Comparison of ENCODE assay signal across 8 cellular contexts in genomic region chr17:30021708-30022317, GRCh38.
DNase-seq lines count a peak whose midpoint lies in the region; ATAC-seq and TF ChIP-seq lines count a peak whose summit lies in the region.

No MANE protein-coding gene starts in this region.

- DNase-seq in D341Med (ENCODE audit: low spot score): peak; percentile 62
- peak; percentile 81 for DNase-seq in NCI-H82 (lab: John Stamatoyannopoulos, UW)
- DNase-seq in activated naive CD8-positive, alpha-beta T cell treated with anti-CD3 and anti-CD28 coated beads, Interleukin-2, amount 50 U/mL, for 24 hours: peak; percentile 25
- peak; percentile 11 for DNase-seq in hepatic stellate cell (ENCODE audit: low spot score)
- DNase-seq in spleen: no peak
- DNase-seq in omental fat pad (ENCODE audit: low spot score): no peak

- no peaks in the 10 kb centered on the region for H3K4me1 Mint-ChIP-seq in activated naive CD8-positive, alpha-beta T cell treated with anti-CD3 and anti-CD28 coated beads, Interleukin-2, amount 50 U/mL, for 24 hours

- H3K9me3 ChIP-seq in HEK293 (ENCODE audit: control insufficient read depth, insufficient read depth, low read depth, low read length) (no peaks in the 10 kb centered on the region), spleen (no peaks in the 10 kb centered on the region)

- POLR2A ChIA-PET in HEK293 (lab: Yijun Ruan, JAX): interaction anchor here (0.5 kb wide), 1 partner anchor 89 kb away, joined by 4 read pairs; no protein-coding TSS in a partner anchor

- 0 out of 2 replicates have a peak, but pooled peaks have one; percentile 34 for TF ChIP-seq CTCF in HEK293 (tag by site-specific recombination; IDR thresholded peaks at IDR 0.05)
- TF ChIP-seq CTCF in spleen (IDR thresholded peaks at IDR 0.05 in 8 of 11, conservative IDR thresholded peaks at IDR 0.05 in 3 of 11): peak; percentile 52 to 79 (median 68)
- no peak for TF ChIP-seq CTCF in omental fat pad (IDR thresholded peaks at IDR 0.05)

- no peak overlapping the region for H3K27ac Mint-ChIP-seq in activated naive CD8-positive, alpha-beta T cell treated with anti-CD3 and anti-CD28 coated beads, Interleukin-2, amount 50 U/mL, for 24 hours

- no peaks in the 10 kb centered on the region for H3K9me3 Mint-ChIP-seq in activated naive CD8-positive, alpha-beta T cell treated with anti-CD3 and anti-CD28 coated beads, Interleukin-2, amount 50 U/mL, for 24 hours

- CTCF ChIA-PET in HEK293 (lab: Yijun Ruan, JAX): interaction anchor here (0.6 to 4.5 kb wide), 51 partner anchors 8 to 814 kb away, joined by 3 to 44 read pairs (median 5); no protein-coding TSS in a partner anchor

- H3K4me3 Mint-ChIP-seq in activated naive CD8-positive, alpha-beta T cell treated with anti-CD3 and anti-CD28 coated beads, Interleukin-2, amount 50 U/mL, for 24 hours: no peak overlapping the region

- H3K4me3 ChIP-seq in HEK293 (ENCODE audit: low read depth, low read length): no peak overlapping the region
- H3K4me3 ChIP-seq in spleen: no peak overlapping the region

- 26 to 35% (median 31%) methylated on average over 4 of the region's 4 CpGs for WGBS in spleen, 5 donors

- H3K36me3 Mint-ChIP-seq in activated naive CD8-positive, alpha-beta T cell treated with anti-CD3 and anti-CD28 coated beads, Interleukin-2, amount 50 U/mL, for 24 hours (ENCODE audit: low read depth): no peaks in the 10 kb centered on the region

- no peaks in the 10 kb centered on the region for H3K27me3 Mint-ChIP-seq in activated naive CD8-positive, alpha-beta T cell treated with anti-CD3 and anti-CD28 coated beads, Interleukin-2, amount 50 U/mL, for 24 hours

- peak; percentile 68 for ATAC-seq in activated naive CD8-positive, alpha-beta T cell treated with anti-CD3 and anti-CD28 coated beads, Interleukin-2, amount 50 U/mL, for 24 hours
- ATAC-seq in GM21737 (IDR thresholded peaks at IDR 0.05; ENCODE audit: unreplicated experiment): no peak
- no peak for ATAC-seq in omental fat pad (ENCODE audit: low FRiP score)

- H3K27me3 ChIP-seq in spleen (replicated peaks in 1 of 7): no peaks in the 10 kb centered on the region

- H3K36me3 ChIP-seq in HEK293 (ENCODE audit: control insufficient read depth in 2 of 2, insufficient read depth in 1 of 2, low read length in 2 of 2): no peaks in the 10 kb centered on the region
- H3K36me3 ChIP-seq in spleen: no peaks in the 10 kb centered on the region

- TF ChIP-seq POLR2A in spleen (IDR thresholded peaks at IDR 0.05): no peak

- H3K27ac ChIP-seq in HEK293 (ENCODE audit: extremely low read depth, low read depth, low read length) (no peak overlapping the region), spleen (no peak overlapping the region)

- H3K4me1 ChIP-seq in HEK293 (ENCODE audit: control insufficient read depth, insufficient read depth, low read length) (no peaks in the 10 kb centered on the region), spleen (peaks cover 0 to 6% (median 0%) of the 10 kb centered on the region in 6 donors)

- intact Hi-C loops in spleen (cut with DNase I; ENCODE audit: low total_unique reads): loop anchor here (10.0 kb wide), 2 partner anchors 73 to 217 kb away; no protein-coding TSS in a partner anchor

TF ChIP-seq in HEK293, 187 proteins besides CTCF, POLR2A, EP300 and RAD21:
- TF ChIP-seq ZNF473 (tag by site-specific recombination; IDR thresholded peaks at IDR 0.05) (no peak), GLIS1 (tag by site-specific recombination; IDR thresholded peaks at IDR 0.05) (no peak), ZNF837 (tag by site-specific recombination; IDR thresholded peaks at IDR 0.05) (no peak), ZNF660 (tag by site-specific recombination; IDR thresholded peaks at IDR 0.05) (peak; percentile 42; the same call in 1 of the 2 replicates), ZNF664 (tag by site-specific recombination; IDR thresholded peaks at IDR 0.05) (peak; percentile 64; the same call in 1 of the 2 replicates), ZNF391 (tag by site-specific recombination; IDR thresholded peaks at IDR 0.05; ENCODE audit: borderline replicate concordance, low read depth) (no peak), ZNF354C (tag by site-specific recombination; IDR thresholded peaks at IDR 0.05; ENCODE audit: borderline replicate concordance, low read depth) (no peak), ZNF654 (tag by site-specific recombination; IDR thresholded peaks at IDR 0.05; ENCODE audit: low read depth) (peak; percentile 78), ZNF596 (tag by site-specific recombination; IDR thresholded peaks at IDR 0.05) (no peak), ZNF548 (tag by site-specific recombination; IDR thresholded peaks at IDR 0.05) (no peak), ZNF449 (tag by site-specific recombination; IDR thresholded peaks at IDR 0.05) (peak; percentile 68; the same call in 1 of the 2 replicates), ZNF214 (tag by site-specific recombination; IDR thresholded peaks at IDR 0.05; ENCODE audit: borderline replicate concordance) (no peak), RBAK (tag by site-specific recombination; IDR thresholded peaks at IDR 0.05) (no peak), ZNF16 (tag by site-specific recombination; IDR thresholded peaks at IDR 0.05; ENCODE audit: low read depth) (no peak), ZNF555 (tag by site-specific recombination; conservative IDR thresholded peaks at IDR 0.05) (no peak)

Comparison
In these comparisons a context has a peak if more than half of its experiments do, and no peak if none do; other contexts are left out.
1. DNase-seq: peak in D341Med (single experiment), NCI-H82 (single experiment), activated naive CD8-positive, alpha-beta T cell treated with anti-CD3 and anti-CD28 coated beads, Interleukin-2, amount 50 U/mL, for 24 hours (single experiment) and hepatic stellate cell (single experiment); none in spleen (single experiment) and omental fat pad (single experiment).
2. CTCF ChIP-seq: peak in HEK293 (single experiment) and spleen (11 of 11); none in omental fat pad (0 of 3).